Comparison of ENCODE assay signal across 16 cellular contexts in the genomic region with DNA sequence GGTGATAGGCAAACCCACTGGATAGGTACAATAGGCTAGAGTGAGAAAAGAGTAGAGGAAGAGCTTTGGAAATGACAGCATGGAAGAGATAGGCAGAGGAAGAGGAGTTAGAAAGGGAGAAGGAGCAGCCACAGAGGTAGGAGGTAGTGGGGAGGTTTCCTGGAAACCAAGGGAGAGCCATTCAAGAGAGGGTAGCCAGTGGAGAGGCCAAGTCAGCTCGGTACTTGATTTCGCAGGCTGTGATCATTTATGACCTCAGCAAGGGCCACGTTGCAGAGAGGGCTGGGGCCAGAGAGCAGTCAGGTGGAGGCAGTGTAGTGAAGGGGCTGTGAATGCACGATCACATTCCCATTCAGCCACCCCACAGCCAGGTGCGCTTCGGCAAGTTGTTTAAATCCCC.
DNase-seq lines count a peak whose midpoint lies in the region; ATAC-seq lines count a peak whose summit lies in the region.
"Had no signal": no experiment of that assay in that cellular context is flagged by ENCODE, and none has a peak within 500 bp of the region (broad histone marks: within the 10 kb centered on the region; RNA-seq: fewer than 3 reads in every experiment).

No MANE protein-coding gene starts in this region.

- H3K4me3 Mint-ChIP-seq in stimulated activated naive CD8-positive, alpha-beta T cell treated with anti-CD3 and anti-CD28 coated beads, Interleukin-15, Interleukin-2, amounts not matched to agents 100 ng/mL and 50 ng/mL, for 24 hours: no peak overlapping the region
- H3K4me3 Mint-ChIP-seq in activated CD8-positive, alpha-beta T cell treated with anti-CD3 and anti-CD28 coated beads, Interleukin-2, amount 10 ng/mL, durations not matched to agents 7 days and 5 days: no peak overlapping the region
- peak overlapping the region in 1 of 8 donors; percentile 45 for H3K4me3 Mint-ChIP-seq in naive B cell

- H3K9me3 Mint-ChIP-seq in stimulated activated naive CD8-positive, alpha-beta T cell treated with anti-CD3 and anti-CD28 coated beads, Interleukin-15, Interleukin-2, amounts not matched to agents 100 ng/mL and 50 ng/mL, for 24 hours: no peaks in the 10 kb centered on the region
- no peaks in the 10 kb centered on the region for H3K9me3 Mint-ChIP-seq in activated CD8-positive, alpha-beta T cell treated with anti-CD3 and anti-CD28 coated beads, Interleukin-2, amount 10 ng/mL, durations not matched to agents 7 days and 5 days (ENCODE audit: insufficient read depth)
- H3K9me3 Mint-ChIP-seq in naive B cell: no peaks in the 10 kb centered on the region

- peaks cover 49% of the 10 kb centered on the region for H3K36me3 Mint-ChIP-seq in stimulated activated naive CD8-positive, alpha-beta T cell treated with anti-CD3 and anti-CD28 coated beads, Interleukin-15, Interleukin-2, amounts not matched to agents 100 ng/mL and 50 ng/mL, for 24 hours (ENCODE audit: low read depth)
- peaks cover 30% of the 10 kb centered on the region for H3K36me3 Mint-ChIP-seq in activated CD8-positive, alpha-beta T cell treated with anti-CD3 and anti-CD28 coated beads, Interleukin-2, amount 10 ng/mL, durations not matched to agents 7 days and 5 days (ENCODE audit: low read depth)
- peaks cover 8 to 13% of the 10 kb centered on the region in 2 donors for H3K36me3 Mint-ChIP-seq in naive B cell

- peak overlapping the region; percentile 24 for H3K27ac Mint-ChIP-seq in stimulated activated naive CD8-positive, alpha-beta T cell treated with anti-CD3 and anti-CD28 coated beads, Interleukin-15, Interleukin-2, amounts not matched to agents 100 ng/mL and 50 ng/mL, for 24 hours
- H3K27ac Mint-ChIP-seq in activated CD8-positive, alpha-beta T cell treated with anti-CD3 and anti-CD28 coated beads, Interleukin-2, amount 10 ng/mL, durations not matched to agents 7 days and 5 days: peak overlapping the region; percentile 27
- peak overlapping the region in 5 of 6 donors; percentile 1 to 94 (median 81) for H3K27ac Mint-ChIP-seq in naive B cell

- no peaks in the 10 kb centered on the region for H3K27me3 Mint-ChIP-seq in stimulated activated naive CD8-positive, alpha-beta T cell treated with anti-CD3 and anti-CD28 coated beads, Interleukin-15, Interleukin-2, amounts not matched to agents 100 ng/mL and 50 ng/mL, for 24 hours
- no peaks in the 10 kb centered on the region for H3K27me3 Mint-ChIP-seq in activated CD8-positive, alpha-beta T cell treated with anti-CD3 and anti-CD28 coated beads, Interleukin-2, amount 10 ng/mL, durations not matched to agents 7 days and 5 days (ENCODE audit: low read depth)
- H3K27me3 Mint-ChIP-seq in naive B cell: no peaks in the 10 kb centered on the region

- POLR2A ChIA-PET in activated CD8-positive, alpha-beta T cell treated with anti-CD3 and anti-CD28 coated beads, Interleukin-2, amount 10 ng/mL, durations not matched to agents 7 days and 5 days (lab: Charles Lee): interaction anchor here (0.9 to 1.3 kb wide), 3 partner anchors 10 to 20 kb away, joined by 3 to 4 read pairs (median 3); no protein-coding TSS in a partner anchor

- no peak for ATAC-seq in stimulated activated naive CD8-positive, alpha-beta T cell treated with anti-CD3 and anti-CD28 coated beads, Interleukin-15, Interleukin-2, amounts not matched to agents 100 U/mL and 50 U/mL, for 24 hours
- ATAC-seq in activated CD8-positive, alpha-beta T cell treated with anti-CD3 and anti-CD28 coated beads, Interleukin-2, amount 10 ng/mL, durations not matched to agents 7 days and 5 days: no peak
- ATAC-seq in naive B cell (ENCODE audit: low read depth in 2 of 2): no peak
- no peak for ATAC-seq in GM21367 (IDR thresholded peaks at IDR 0.05; ENCODE audit: unreplicated experiment)

- CTCF ChIA-PET in activated CD8-positive, alpha-beta T cell treated with anti-CD3 and anti-CD28 coated beads, Interleukin-2, amount 10 ng/mL, durations not matched to agents 7 days and 5 days (lab: Charles Lee): interaction anchor here (0.8 to 4.1 kb wide), 15 partner anchors 9 to 108 kb away, joined by 3 to 22 read pairs (median 4); a partner anchor contains a TSS

- DNase-seq in stimulated activated naive CD8-positive, alpha-beta T cell treated with anti-CD3 and anti-CD28 coated beads, Interleukin-15, Interleukin-2, amounts not matched to agents 100 U/mL and 50 U/mL, for 24 hours: no peak
- no peak for DNase-seq in activated CD8-positive, alpha-beta T cell treated with anti-CD3 and anti-CD28 coated beads, Interleukin-2, amount 10 ng/mL, durations not matched to agents 7 days and 5 days
- DNase-seq in naive B cell (no peak), NCI-H1105 treated with DMSO at 0.1 percent for 48 hours (lab: John Stamatoyannopoulos, UW) (no peak), OCI-M1 (lab: John Stamatoyannopoulos, UW) (no peak), NCI-H1930 (lab: John Stamatoyannopoulos, UW) (no peak)
- DNase-seq: activated effector memory CD4-positive, alpha-beta T cell treated with anti-CD3 and anti-CD28 coated beads, Interleukin-2, amount 50 U/mL, for 16 hours; DMS153; dorsolateral prefrontal cortex; left cardiac atrium; NCI-H2029 treated with DMSO at 0.1 percent for 48 hours; NCI-H524; PC-9; spleen had no signal

- H3K4me1 Mint-ChIP-seq in stimulated activated naive CD8-positive, alpha-beta T cell treated with anti-CD3 and anti-CD28 coated beads, Interleukin-15, Interleukin-2, amounts not matched to agents 100 ng/mL and 50 ng/mL, for 24 hours (ENCODE audit: low read depth): peaks cover 82% of the 10 kb centered on the region
- H3K4me1 Mint-ChIP-seq in activated CD8-positive, alpha-beta T cell treated with anti-CD3 and anti-CD28 coated beads, Interleukin-2, amount 10 ng/mL, durations not matched to agents 7 days and 5 days (ENCODE audit: low read depth): peaks cover 55% of the 10 kb centered on the region
- peaks cover 43 to 80% (median 63%) of the 10 kb centered on the region in 3 donors for H3K4me1 Mint-ChIP-seq in naive B cell

Comparison
In these comparisons a context has a peak if more than half of its experiments do, and no peak if none do; other contexts are left out.
1. H3K27ac Mint-ChIP-seq: peak in every context shown above with its lines; median percentile 81 in naive B cell; 27 in activated CD8-positive, alpha-beta T cell treated with anti-CD3 and anti-CD28 coated beads, Interleukin-2, amount 10 ng/mL, durations not matched to agents 7 days and 5 days; 24 in stimulated activated naive CD8-positive, alpha-beta T cell treated with anti-CD3 and anti-CD28 coated beads, Interleukin-15, Interleukin-2, amounts not matched to agents 100 ng/mL and 50 ng/mL, for 24 hours.